8 cellular contexts compared by ENCODE assay signal in the genomic region with DNA sequence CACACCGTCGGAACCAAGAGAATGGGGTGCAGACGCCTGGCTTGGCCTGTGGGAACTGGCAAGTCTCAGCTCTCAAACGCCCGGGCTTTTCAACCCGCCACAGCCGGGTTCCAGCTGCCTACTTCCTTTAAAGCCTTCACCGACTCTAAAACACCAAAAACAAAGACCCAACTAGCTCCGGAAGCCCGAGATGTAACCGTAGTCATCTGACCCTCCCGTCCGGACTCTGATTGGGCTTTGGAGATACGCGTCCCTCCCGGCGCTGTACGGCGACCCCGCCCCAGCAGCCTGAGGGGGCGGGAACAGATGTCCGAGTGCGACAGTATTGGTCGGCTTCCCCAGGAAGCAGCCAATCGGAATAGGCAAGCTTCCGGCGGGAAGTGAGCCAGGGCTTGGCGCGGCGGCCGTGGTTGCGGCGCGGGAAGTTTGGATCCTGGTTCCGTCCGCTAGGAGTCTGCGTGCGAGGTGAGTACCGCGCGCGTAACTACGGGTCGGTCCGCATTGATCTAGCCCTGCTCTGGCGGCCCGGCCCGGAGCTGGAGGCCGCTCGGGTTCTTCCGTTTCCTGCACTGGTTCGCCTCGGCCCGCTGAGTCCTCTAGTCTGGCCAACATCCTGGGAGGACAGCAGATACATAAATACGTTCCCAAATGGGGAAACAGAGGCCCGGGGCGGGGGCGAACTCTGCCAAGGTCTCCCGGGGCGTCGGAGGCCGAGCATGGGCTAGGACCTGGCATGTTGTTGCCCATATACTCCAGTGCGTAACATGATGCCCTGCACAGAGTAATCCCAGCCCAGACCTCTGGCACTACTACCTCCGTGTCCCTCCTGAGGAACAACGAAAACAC. TPM values are rescaled to one million over a fixed set of nuclear protein-coding genes. Genes with fewer than 3 reads are reported as not detected.
DNase-seq lines count a peak whose midpoint lies in the region; TF ChIP-seq lines count a peak whose summit lies in the region.

BLM (plus strand) TSS at position 371 of the 846 bp plus-strand sequence. CDS start 30,047 bp downstream, outside the sequence.

- H3K9ac ChIP-seq in SK-N-MC (ENCODE audit: insufficient read length), result peak within 1 kb of the TSS; percentile 94

- H3K4me1 Mint-ChIP-seq in HFFc6 (ENCODE audit: low read depth), result peaks cover 23% of the 10 kb centered on the region
- H3K4me1 Mint-ChIP-seq in activated naive CD4-positive, alpha-beta T cell treated with anti-CD3 and anti-CD28 coated beads, Interleukin-2, amount 10 ng/mL, durations not matched to agents 7 days and 5 days, result peaks cover 37% of the 10 kb centered on the region

- TF ChIP-seq POLR2A in NB4 (IDR thresholded peaks at IDR 0.05; ENCODE audit: extremely low read depth, insufficient read length) (peak; percentile 92), suprapubic skin (IDR thresholded peaks at IDR 0.05) (peak in 1 of 2 donors; percentile 49)

- H3K4me3 ChIP-seq in GM08714 (ENCODE audit: low read length) (peak within 1 kb of the TSS; percentile 98), NB4 (ENCODE audit: low read depth, low read length) (peak within 1 kb of the TSS; percentile 99), SK-N-MC (peak within 1 kb of the TSS; percentile 91), suprapubic skin (peak within 1 kb of the TSS; percentile 73)

- H3K27me3 ChIP-seq in suprapubic skin, result no peaks in the 10 kb centered on the region

- DNase-seq in HFFc6 (peak; percentile 95), NB4 (ENCODE audit: low read depth) (peak; percentile 100), SK-N-MC (ENCODE audit: low read depth, low spot score) (peak; percentile 88), germinal center (ENCODE audit: low spot score) (peak; percentile 99), non-pigmented ciliary epithelial cell (ENCODE audit: low read depth) (peak; percentile 85), suprapubic skin (ENCODE audit: low spot score in 2 of 2) (peak; percentile 97)
- peak; percentile 97 for DNase-seq in activated naive CD4-positive, alpha-beta T cell treated with anti-CD3 and anti-CD28 coated beads, Interleukin-2, amount 10 ng/mL, durations not matched to agents 7 days and 5 days

- H3K27ac Mint-ChIP-seq in HFFc6, result peak within 1 kb of the TSS; percentile 95
- H3K27ac Mint-ChIP-seq in activated naive CD4-positive, alpha-beta T cell treated with anti-CD3 and anti-CD28 coated beads, Interleukin-2, amount 10 ng/mL, durations not matched to agents 7 days and 5 days, result peak within 1 kb of the TSS; percentile 98

- H3K4me1 ChIP-seq in suprapubic skin, result peaks cover 15% of the 10 kb centered on the region

- TF ChIP-seq EP300 in suprapubic skin (IDR thresholded peaks at IDR 0.05), result no peak

- H3K4me3 Mint-ChIP-seq in HFFc6, result peak within 1 kb of the TSS; percentile 99
- peak within 1 kb of the TSS; percentile 83 for H3K4me3 Mint-ChIP-seq in activated naive CD4-positive, alpha-beta T cell treated with anti-CD3 and anti-CD28 coated beads, Interleukin-2, amount 10 ng/mL, durations not matched to agents 7 days and 5 days

- H3K27ac ChIP-seq in SK-N-MC (peak within 1 kb of the TSS; percentile 97), suprapubic skin (peak within 1 kb of the TSS; percentile 91)

- no peaks in the 10 kb centered on the region for H3K9me3 Mint-ChIP-seq in HFFc6
- H3K9me3 Mint-ChIP-seq in activated naive CD4-positive, alpha-beta T cell treated with anti-CD3 and anti-CD28 coated beads, Interleukin-2, amount 10 ng/mL, durations not matched to agents 7 days and 5 days, result no peaks in the 10 kb centered on the region

- H3K36me3 ChIP-seq in SK-N-MC (ENCODE audit: insufficient read depth, low read length) (no peaks in the 10 kb centered on the region; the same call in 1 of the 2 replicates), suprapubic skin (no peaks in the 10 kb centered on the region)

- TF ChIP-seq CTCF in HFFc6 (IDR thresholded peaks at IDR 0.05) (peak; percentile 68), NB4 (IDR thresholded peaks at IDR 0.05; ENCODE audit: low read depth, low read length) (peak; percentile 14), suprapubic skin (IDR thresholded peaks at IDR 0.05) (peak; percentile 33 to 68)

- no peaks in the 10 kb centered on the region for H3K27me3 Mint-ChIP-seq in HFFc6 (ENCODE audit: insufficient read depth)
- H3K27me3 Mint-ChIP-seq in activated naive CD4-positive, alpha-beta T cell treated with anti-CD3 and anti-CD28 coated beads, Interleukin-2, amount 10 ng/mL, durations not matched to agents 7 days and 5 days, result no peaks in the 10 kb centered on the region

- no peaks in the 10 kb centered on the region for H3K9me3 ChIP-seq in SK-N-MC (ENCODE audit: low read depth, low read length)
- no peaks in the 10 kb centered on the region for H3K9me3 ChIP-seq in suprapubic skin

- H3K36me3 Mint-ChIP-seq in HFFc6 (ENCODE audit: low read depth), result no peaks in the 10 kb centered on the region
- H3K36me3 Mint-ChIP-seq in activated naive CD4-positive, alpha-beta T cell treated with anti-CD3 and anti-CD28 coated beads, Interleukin-2, amount 10 ng/mL, durations not matched to agents 7 days and 5 days, result peaks cover 21% of the 10 kb centered on the region

- under 1% methylated on average over 29 of the region's 65 CpGs for WGBS in suprapubic skin

- CTCF ChIA-PET in activated naive CD4-positive, alpha-beta T cell treated with anti-CD3 and anti-CD28 coated beads, Interleukin-2, amount 10 ng/mL, durations not matched to agents 7 days and 5 days (lab: Charles Lee), result interaction anchor here (0.6 to 2.9 kb wide), 11 partner anchors 10 to 317 kb away, joined by 3 to 13 read pairs (median 3); no protein-coding TSS in a partner anchor

RNA-seq across cellular contexts. Expression of gene BLM, which starts in this region (rescaled TPM):
- 1 to 10 TPM; 2.8 to 7.7 (median 6.1) TPM for total RNA-seq in HFFc6 (2021; fragmentation: NEBNext Ultra II Directional; extraction: Animal tissue kit (Norgen Biotek cat#: 25700))
- 1 to 10 TPM in 1 of 4 donors, under 1 TPM in 3; 0.72 to 2.4 (median 0.84) TPM for total RNA-seq in suprapubic skin

Comparison
In these comparisons a context has a peak if more than half of its experiments do, and no peak if none do; other contexts are left out.
1. Peak in every context shown above with its lines: DNase-seq, H3K4me3 ChIP-seq and H3K27ac ChIP-seq.
2. CTCF ChIP-seq: peak in every context shown above with its lines; median percentile 68 in HFFc6; 50 in suprapubic skin; 14 in NB4.